In genomic region chr9:94919376-94920098, GRCh38 we compare ENCODE assay signal across 10 cellular contexts.
DNase-seq lines count a peak whose midpoint lies in the region; ATAC-seq and TF ChIP-seq lines count a peak whose summit lies in the region.
"Had no signal": no experiment of that assay in that cellular context is flagged by ENCODE, and none has a peak within 500 bp of the region (broad histone marks: within the 10 kb centered on the region; RNA-seq: fewer than 3 reads in every experiment).

No MANE protein-coding gene starts in this region.

- DNase-seq in HCEC 1CT (peak; percentile 35), ascending aorta (ENCODE audit: low spot score in 2 of 2) (peak in 1 of 2 donors; percentile 65), hepatocyte (ENCODE audit: low spot score) (peak; percentile 55), stomach (no peak), NCI-H446 (lab: John Stamatoyannopoulos, UW) (no peak), NCI-H446 treated with DMSO at 0.1 percent for 48 hours (lab: John Stamatoyannopoulos, UW) (no peak)
- DNase-seq in stimulated activated CD4-positive, alpha-beta T cell treated with anti-CD3 and anti-CD28 coated beads, Interleukin-12 subunit alpha, Interleukin-12 subunit beta, amount 100 ng/mL, for 4 hours = no peak
- DNase-seq: activated CD4-positive, alpha-beta T cell treated with anti-CD3 and anti-CD28 coated beads, Interleukin-2, amount 10 ng/mL, durations not matched to agents 7 days and 5 days; amniotic stem cell had no signal

- TF ChIP-seq CTCF in ascending aorta (IDR thresholded peaks at IDR 0.05) (no peak), hepatocyte (IDR thresholded peaks at IDR 0.05; ENCODE audit: poor library complexity) (no peak), stomach (IDR thresholded peaks at IDR 0.05) (no peak)

- intact Hi-C loops in ascending aorta (cut with DNase I) = loop anchor here (2.0 kb wide), 1 partner anchor 87 kb away; no protein-coding TSS in a partner anchor
- intact Hi-C loops in stomach (cut with DNase I; ENCODE audit: low total_unique reads) = no loop called here

- H3K4me3 ChIP-seq in ascending aorta (no peak overlapping the region), hepatocyte (no peak overlapping the region), stomach (no peak overlapping the region)

- H3K9me2 ChIP-seq in hepatocyte (replicated peaks; ENCODE audit: insufficient read depth) = no peaks in the 10 kb centered on the region

- H3K4me2 ChIP-seq in hepatocyte = peak overlapping the region; percentile 48

- no peaks in the 10 kb centered on the region for H3K36me3 ChIP-seq in ascending aorta
- no peaks in the 10 kb centered on the region for H3K36me3 ChIP-seq in hepatocyte (replicated peaks; ENCODE audit: insufficient read depth, low read depth)
- H3K36me3 ChIP-seq in stomach = no peaks in the 10 kb centered on the region

- H2AFZ ChIP-seq in hepatocyte = no peak overlapping the region

- TF ChIP-seq EP300 in stomach (IDR thresholded peaks at IDR 0.05) = no peak

- H3K79me2 ChIP-seq in hepatocyte = peaks cover 18% of the 10 kb centered on the region

- WGBS in hepatocyte (ENCODE audit: low lambda C conversion rate, missing lambda C conversion rate) = 44% methylated on average over 17 of the region's 17 CpGs
- WGBS in stomach, 5 donors = 77 to 93% (median 85%) methylated on average over 17 of the region's 17 CpGs

- H3K4me1 ChIP-seq in ascending aorta = peaks cover 9 to 61% of the 10 kb centered on the region in 2 donors
- H3K4me1 ChIP-seq in hepatocyte (ENCODE audit: insufficient read depth) = peaks cover 78% of the 10 kb centered on the region
- peaks cover 20 to 68% (median 40%) of the 10 kb centered on the region in 4 donors for H3K4me1 ChIP-seq in stomach

- no peak for ATAC-seq in GM19397 (IDR thresholded peaks at IDR 0.05; ENCODE audit: unreplicated experiment)

- no peak for TF ChIP-seq POLR2A in stomach (IDR thresholded peaks at IDR 0.05)

- no peaks in the 10 kb centered on the region for H4K20me1 ChIP-seq in hepatocyte (ENCODE audit: insufficient read depth, poor library complexity, severe bottlenecking)

- peak overlapping the region; percentile 91 to 97 for H3K27ac ChIP-seq in ascending aorta
- H3K27ac ChIP-seq in hepatocyte = peak overlapping the region; percentile 89
- peak overlapping the region in 4 of 5 donors; percentile 76 to 88 (median 82) for H3K27ac ChIP-seq in stomach

- H3K27me3 ChIP-seq in ascending aorta (no peaks in the 10 kb centered on the region), hepatocyte (no peaks in the 10 kb centered on the region), stomach (no peaks in the 10 kb centered on the region)

- H3K9me3 ChIP-seq in ascending aorta (no peaks in the 10 kb centered on the region), hepatocyte (ENCODE audit: low read depth) (no peaks in the 10 kb centered on the region), stomach (no peaks in the 10 kb centered on the region)

Comparison
In these comparisons a context has a peak if more than half of its experiments do, and no peak if none do; other contexts are left out.
1. DNase-seq: peak in HCEC 1CT (single experiment) and hepatocyte (single experiment); none in stomach (single experiment), NCI-H446 (0 of 2), NCI-H446 treated with DMSO at 0.1 percent for 48 hours (single experiment) and stimulated activated CD4-positive, alpha-beta T cell treated with anti-CD3 and anti-CD28 coated beads, Interleukin-12 subunit alpha, Interleukin-12 subunit beta, amount 100 ng/mL, for 4 hours (single experiment).
2. Peak in every context shown above with its lines, with median percentiles within 50 percentile points of each other: H3K27ac ChIP-seq.